24 cellular contexts compared by ENCODE assay signal in the genomic region with DNA sequence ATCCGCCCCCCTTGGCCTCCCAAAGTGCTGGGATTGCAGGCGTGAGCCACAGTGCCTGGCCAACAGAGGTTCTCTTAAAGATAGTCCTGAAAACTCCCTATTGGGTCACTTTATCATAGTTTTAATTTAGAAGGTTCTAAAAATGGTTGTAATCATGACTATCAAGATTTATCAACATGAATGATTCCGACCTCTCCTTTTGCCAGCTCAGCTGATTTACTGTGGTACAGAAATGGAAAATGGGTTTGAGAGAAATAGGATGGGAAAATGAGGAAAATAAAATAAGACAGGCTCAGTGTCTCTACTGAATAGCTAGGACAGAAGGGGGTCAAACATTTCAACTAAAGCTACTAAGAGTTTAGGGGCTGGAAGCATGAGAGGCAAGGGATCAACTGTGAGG.
"Had no signal": no experiment of that assay in that cellular context is flagged by ENCODE, and none has a peak within 500 bp of the region (broad histone marks: within the 10 kb centered on the region; RNA-seq: fewer than 3 reads in every experiment).

No MANE protein-coding gene starts in this region.

- H3K4me3 Mint-ChIP-seq: activated naive CD4-positive, alpha-beta T cell treated with anti-CD3 and anti-CD28 coated beads, Interleukin-2, amount 50 U/mL, for 24 hours; activated T-helper 17 cell treated with anti-CD3 and anti-CD28 coated beads, Interleukin-2, amount 50 U/mL, for 72 hours; stimulated activated naive CD8-positive, alpha-beta T cell treated with anti-CD3 and anti-CD28 coated beads, Interleukin-15, Interleukin-2, amounts not matched to agents 100 ng/mL and 50 ng/mL, for 24 hours; T-cell; T-helper 2 cell treated with Interferon-gamma antibody and Interleukin-4, amounts not matched to agents 5 μg/mL and 100 μg/mL, for 36 hours had no signal

- H3K9me3 Mint-ChIP-seq: activated naive CD4-positive, alpha-beta T cell treated with anti-CD3 and anti-CD28 coated beads, Interleukin-2, amount 50 U/mL, for 24 hours; activated T-helper 17 cell treated with anti-CD3 and anti-CD28 coated beads, Interleukin-2, amount 50 U/mL, for 72 hours; stimulated activated naive CD8-positive, alpha-beta T cell treated with anti-CD3 and anti-CD28 coated beads, Interleukin-15, Interleukin-2, amounts not matched to agents 100 ng/mL and 50 ng/mL, for 24 hours; T-cell; T-helper 2 cell treated with Interferon-gamma antibody and Interleukin-4, amounts not matched to agents 5 μg/mL and 100 μg/mL, for 36 hours had no signal

- H3K4me1 Mint-ChIP-seq: activated naive CD4-positive, alpha-beta T cell treated with anti-CD3 and anti-CD28 coated beads, Interleukin-2, amount 50 U/mL, for 24 hours; activated T-helper 17 cell treated with anti-CD3 and anti-CD28 coated beads, Interleukin-2, amount 50 U/mL, for 72 hours; T-cell had no signal

- H3K27ac Mint-ChIP-seq: activated naive CD4-positive, alpha-beta T cell treated with anti-CD3 and anti-CD28 coated beads, Interleukin-2, amount 50 U/mL, for 24 hours; activated T-helper 17 cell treated with anti-CD3 and anti-CD28 coated beads, Interleukin-2, amount 50 U/mL, for 72 hours; stimulated activated naive CD8-positive, alpha-beta T cell treated with anti-CD3 and anti-CD28 coated beads, Interleukin-15, Interleukin-2, amounts not matched to agents 100 ng/mL and 50 ng/mL, for 24 hours; T-cell; T-helper 2 cell treated with Interferon-gamma antibody and Interleukin-4, amounts not matched to agents 5 μg/mL and 100 μg/mL, for 36 hours had no signal

- H3K9me3 ChIP-seq: adrenal gland, body of pancreas, left lung, lower lobe of right lung, mucosa of descending colon, spleen, thoracic aorta had no signal

- H3K27me3 Mint-ChIP-seq: activated naive CD4-positive, alpha-beta T cell treated with anti-CD3 and anti-CD28 coated beads, Interleukin-2, amount 50 U/mL, for 24 hours; activated T-helper 17 cell treated with anti-CD3 and anti-CD28 coated beads, Interleukin-2, amount 50 U/mL, for 72 hours; stimulated activated naive CD8-positive, alpha-beta T cell treated with anti-CD3 and anti-CD28 coated beads, Interleukin-15, Interleukin-2, amounts not matched to agents 100 ng/mL and 50 ng/mL, for 24 hours; T-cell had no signal

- DNase-seq: activated CD4-positive, alpha-beta T cell treated with anti-CD3 and anti-CD28 coated beads for 4 hours; activated CD4-positive, alpha-beta T cell treated with anti-CD3 and anti-CD28 coated beads, Interleukin-2, amount 50 U/mL, for 4 hours; activated CD8-positive, alpha-beta memory T cell treated with anti-CD3 and anti-CD28 coated beads for 24 hours; activated gamma-delta T cell treated with Interleukin-2 at 50 U/mL for 16 hours; activated T-cell treated with anti-CD3 and anti-CD28 coated beads, Interleukin-2, amount 50 U/mL, for 1 hour; adrenal gland; aorta; body of pancreas; dermis blood vessel endothelial cell; effector memory CD4-positive, alpha-beta T cell; glutamatergic neuron; left lung; lower lobe of right lung; mesendoderm; mucosa of descending colon; right cardiac atrium; spleen; T-cell; trophoblast cell had no signal

- ATAC-seq: activated T-helper 17 cell treated with anti-CD3 and anti-CD28 coated beads, Interleukin-2, amount 50 U/mL, for 72 hours; body of pancreas; left lung; lower lobe of right lung; mucosa of descending colon; right cardiac atrium; T-cell had no signal
